Comparison of ENCODE assay signal across 21 cellular contexts in genomic region chr1:198387587-198387986, GRCh38.
DNase-seq lines count a peak whose midpoint lies in the region; ATAC-seq and TF ChIP-seq lines count a peak whose summit lies in the region.
"Had no signal": no experiment of that assay in that cellular context is flagged by ENCODE, and none has a peak within 500 bp of the region (broad histone marks: within the 10 kb centered on the region; RNA-seq: fewer than 3 reads in every experiment).

No MANE protein-coding gene starts in this region.

- POLR2A ChIA-PET in Caco-2 (lab: Charles Lee) = no interaction called here
- POLR2A ChIA-PET in WTC11 (lab: Charles Lee) = no interaction called here
- POLR2A ChIA-PET in CD8-positive, alpha-beta T cell (lab: Charles Lee) = no interaction called here

- H3K27me3 ChIP-seq in Caco-2 (replicated peaks; ENCODE audit: control insufficient read depth, insufficient read depth, low read length) (no peaks in the 10 kb centered on the region), ovary (no peaks in the 10 kb centered on the region)
- H3K27me3 ChIP-seq in CD8-positive, alpha-beta T cell (ENCODE audit: insufficient read depth, low read length) = no peaks in the 10 kb centered on the region
- H3K27me3 ChIP-seq: right atrium auricular region had no signal

- 42 to 63% (median 62%) methylated on average over 3 of the region's 3 CpGs for WGBS in ovary, 3 donors

- H3K9me3 ChIP-seq in Caco-2 (no peaks in the 10 kb centered on the region), ovary (no peaks in the 10 kb centered on the region)
- no peaks in the 10 kb centered on the region for H3K9me3 ChIP-seq in CD8-positive, alpha-beta T cell (ENCODE audit: low read length)
- H3K9me3 ChIP-seq: lower lobe of right lung, right atrium auricular region had no signal

- BruUV-seq in Caco-2 (replicated peaks; lab: Mats Ljungman, UMichigan) = no TSS peak

- no peak overlapping the region for H3K4me3 ChIP-seq in Caco-2 (ENCODE audit: low read depth, low read length)
- no peak overlapping the region for H3K4me3 ChIP-seq in CD8-positive, alpha-beta T cell (ENCODE audit: low read depth, low read length)
- no peak overlapping the region for H3K4me3 ChIP-seq in ovary
- H3K4me3 ChIP-seq: lower lobe of right lung, right atrium auricular region had no signal

- H3K27ac ChIP-seq in CD8-positive, alpha-beta T cell (ENCODE audit: low read depth, low read length) = no peak overlapping the region
- no peak overlapping the region for H3K27ac ChIP-seq in ovary
- H3K27ac ChIP-seq: epithelial cell of prostate, lower lobe of right lung, right atrium auricular region, RWPE1 had no signal

- peak; percentile 34; the same call in 1 of the 2 replicates for ATAC-seq in WTC11
- ATAC-seq in CD8-positive, alpha-beta T cell = no peak
- ATAC-seq: lower lobe of right lung had no signal

- intact Hi-C loops in Caco-2 (cut with micrococcal nuclease; ENCODE audit: unreplicated experiment) (no loop called here), ovary (cut with DNase I) (no loop called here)
- intact Hi-C loops in CD8-positive, alpha-beta T cell (cut with DNase I, micrococcal nuclease) = no loop called here

- H3K27me3 Mint-ChIP-seq in Caco-2 (ENCODE audit: insufficient read depth, unreplicated experiment) (no peaks in the 10 kb centered on the region), WTC11 (ENCODE audit: low read depth) (no peaks in the 10 kb centered on the region), osteocyte (ENCODE audit: unreplicated experiment) (no peaks in the 10 kb centered on the region)
- H3K27me3 Mint-ChIP-seq in CD8-positive, alpha-beta T cell (ENCODE audit: low read depth) = no peaks in the 10 kb centered on the region

- no peaks in the 10 kb centered on the region for H3K9me3 Mint-ChIP-seq in Caco-2 (ENCODE audit: unreplicated experiment)
- H3K9me3 Mint-ChIP-seq in WTC11 = no peaks in the 10 kb centered on the region
- no peaks in the 10 kb centered on the region for H3K9me3 Mint-ChIP-seq in osteocyte (ENCODE audit: unreplicated experiment)
- H3K9me3 Mint-ChIP-seq in CD8-positive, alpha-beta T cell = no peaks in the 10 kb centered on the region
- H3K9me3 Mint-ChIP-seq: activated CD4-positive, alpha-beta memory T cell treated with anti-CD3 and anti-CD28 coated beads for 36 hours; activated naive CD8-positive, alpha-beta T cell treated with anti-CD3 and anti-CD28 coated beads, Interleukin-2, amount 10 ng/mL, durations not matched to agents 7 days and 5 days; CD8-positive, alpha-beta memory T cell had no signal

- CTCF ChIA-PET in Caco-2 (lab: Charles Lee) = no interaction called here
- CTCF ChIA-PET in WTC11 (lab: Charles Lee) = no interaction called here
- CTCF ChIA-PET in CD8-positive, alpha-beta T cell (lab: Charles Lee) = no interaction called here

- no peak for TF ChIP-seq EP300 in ovary (IDR thresholded peaks at IDR 0.05)

- no peak for TF ChIP-seq POLR2A in ovary (IDR thresholded peaks at IDR 0.05)

- peaks cover 21% of the 10 kb centered on the region for H3K4me1 ChIP-seq in Caco-2
- H3K4me1 ChIP-seq in CD8-positive, alpha-beta T cell (ENCODE audit: insufficient read depth, low read length) = no peaks in the 10 kb centered on the region
- H3K4me1 ChIP-seq in ovary (ENCODE audit: insufficient read depth) = no peaks in the 10 kb centered on the region
- H3K4me1 ChIP-seq: lower lobe of right lung, right atrium auricular region had no signal

- no peak for TF ChIP-seq CTCF in Caco-2 (IDR thresholded peaks at IDR 0.05; ENCODE audit: insufficient read depth in 1 of 2, low read depth in 1 of 2, low read length in 1 of 2, severe bottlenecking in 1 of 2, unreplicated experiment in 1 of 2)
- TF ChIP-seq CTCF in WTC11 (IDR thresholded peaks at IDR 0.05) = no peak
- no peak for TF ChIP-seq CTCF in osteocyte (IDR thresholded peaks at IDR 0.05)
- no peak for TF ChIP-seq CTCF in CD8-positive, alpha-beta T cell (IDR thresholded peaks at IDR 0.05)
- no peak for TF ChIP-seq CTCF in ovary (IDR thresholded peaks at IDR 0.05)

- no peaks in the 10 kb centered on the region for H3K36me3 ChIP-seq in Caco-2 (ENCODE audit: control insufficient read depth, insufficient read depth, low read length)
- no peaks in the 10 kb centered on the region for H3K36me3 ChIP-seq in CD8-positive, alpha-beta T cell (ENCODE audit: insufficient read depth, low read length)
- no peaks in the 10 kb centered on the region for H3K36me3 ChIP-seq in ovary
- H3K36me3 ChIP-seq: lower lobe of right lung, right atrium auricular region had no signal

- peak overlapping the region; percentile 67 for H3K27ac Mint-ChIP-seq in Caco-2 (ENCODE audit: unreplicated experiment)
- H3K27ac Mint-ChIP-seq in WTC11 = no peak overlapping the region
- peak overlapping the region; percentile 58 for H3K27ac Mint-ChIP-seq in osteocyte (ENCODE audit: unreplicated experiment)
- H3K27ac Mint-ChIP-seq in CD8-positive, alpha-beta T cell = no peak overlapping the region
- H3K27ac Mint-ChIP-seq: activated CD4-positive, alpha-beta memory T cell treated with anti-CD3 and anti-CD28 coated beads for 36 hours; activated naive CD8-positive, alpha-beta T cell treated with anti-CD3 and anti-CD28 coated beads, Interleukin-2, amount 10 ng/mL, durations not matched to agents 7 days and 5 days; CD8-positive, alpha-beta memory T cell had no signal

- H3K36me3 Mint-ChIP-seq in Caco-2 (ENCODE audit: insufficient read depth, unreplicated experiment) (no peaks in the 10 kb centered on the region), WTC11 (no peaks in the 10 kb centered on the region), osteocyte (ENCODE audit: unreplicated experiment) (peaks cover 2% of the 10 kb centered on the region)
- no peaks in the 10 kb centered on the region for H3K36me3 Mint-ChIP-seq in CD8-positive, alpha-beta T cell
- H3K36me3 Mint-ChIP-seq: activated CD4-positive, alpha-beta memory T cell treated with anti-CD3 and anti-CD28 coated beads for 36 hours; activated naive CD8-positive, alpha-beta T cell treated with anti-CD3 and anti-CD28 coated beads, Interleukin-2, amount 10 ng/mL, durations not matched to agents 7 days and 5 days had no signal

- H3K4me3 Mint-ChIP-seq in Caco-2 (ENCODE audit: unreplicated experiment) = peak overlapping the region; percentile 59
- H3K4me3 Mint-ChIP-seq in WTC11 = no peak overlapping the region
- H3K4me3 Mint-ChIP-seq in osteocyte (ENCODE audit: unreplicated experiment) = no peak overlapping the region
- H3K4me3 Mint-ChIP-seq in CD8-positive, alpha-beta T cell = no peak overlapping the region
- H3K4me3 Mint-ChIP-seq: activated CD4-positive, alpha-beta memory T cell treated with anti-CD3 and anti-CD28 coated beads for 36 hours; activated naive CD8-positive, alpha-beta T cell treated with anti-CD3 and anti-CD28 coated beads, Interleukin-2, amount 10 ng/mL, durations not matched to agents 7 days and 5 days; CD8-positive, alpha-beta memory T cell had no signal

- DNase-seq in Caco-2 = peak; percentile 57 to 67
- DNase-seq in WTC11 (ENCODE audit: low spot score) = no peak
- peak; percentile 14 for DNase-seq in hepatic stellate cell (ENCODE audit: low spot score)
- no peak for DNase-seq in osteocyte (ENCODE audit: extremely low spot score, unreplicated experiment)
- no peak for DNase-seq in NCI-H187 (lab: John Stamatoyannopoulos, UW)
- no peak for DNase-seq in CD8-positive, alpha-beta T cell
- DNase-seq in activated CD4-positive, alpha-beta T cell treated with anti-CD3 and anti-CD28 coated beads, Interleukin-2, amount 50 U/mL, for 4 hours = no peak
- no peak for DNase-seq in ovary
- DNase-seq: activated CD4-positive, alpha-beta memory T cell treated with anti-CD3 and anti-CD28 coated beads for 36 hours; activated naive CD8-positive, alpha-beta T cell treated with anti-CD3 and anti-CD28 coated beads, Interleukin-2, amount 10 ng/mL, durations not matched to agents 7 days and 5 days; CD8-positive, alpha-beta memory T cell; foreskin melanocyte; kidney; lower lobe of right lung; MV-4-11; NCI-H1694; occipital lobe; stimulated activated CD4-positive, alpha-beta T cell treated with anti-CD3 and anti-CD28 coated beads, Interleukin-15, amount 100 ng/mL, for 24 hours had no signal

- H3K4me1 Mint-ChIP-seq in Caco-2 (ENCODE audit: low read depth, unreplicated experiment) (peaks cover 25% of the 10 kb centered on the region), WTC11 (peaks cover 3% of the 10 kb centered on the region; the same call in 1 of the 2 replicates), osteocyte (ENCODE audit: unreplicated experiment) (peaks cover 29% of the 10 kb centered on the region)
- no peaks in the 10 kb centered on the region for H3K4me1 Mint-ChIP-seq in CD8-positive, alpha-beta T cell (ENCODE audit: low read depth)
- H3K4me1 Mint-ChIP-seq: activated naive CD8-positive, alpha-beta T cell treated with anti-CD3 and anti-CD28 coated beads, Interleukin-2, amount 10 ng/mL, durations not matched to agents 7 days and 5 days had no signal

TF ChIP-seq in WTC11, 78 proteins besides CTCF, POLR2A, EP300 and RAD21 (continues in another document):
- TF ChIP-seq, protein P1, sequence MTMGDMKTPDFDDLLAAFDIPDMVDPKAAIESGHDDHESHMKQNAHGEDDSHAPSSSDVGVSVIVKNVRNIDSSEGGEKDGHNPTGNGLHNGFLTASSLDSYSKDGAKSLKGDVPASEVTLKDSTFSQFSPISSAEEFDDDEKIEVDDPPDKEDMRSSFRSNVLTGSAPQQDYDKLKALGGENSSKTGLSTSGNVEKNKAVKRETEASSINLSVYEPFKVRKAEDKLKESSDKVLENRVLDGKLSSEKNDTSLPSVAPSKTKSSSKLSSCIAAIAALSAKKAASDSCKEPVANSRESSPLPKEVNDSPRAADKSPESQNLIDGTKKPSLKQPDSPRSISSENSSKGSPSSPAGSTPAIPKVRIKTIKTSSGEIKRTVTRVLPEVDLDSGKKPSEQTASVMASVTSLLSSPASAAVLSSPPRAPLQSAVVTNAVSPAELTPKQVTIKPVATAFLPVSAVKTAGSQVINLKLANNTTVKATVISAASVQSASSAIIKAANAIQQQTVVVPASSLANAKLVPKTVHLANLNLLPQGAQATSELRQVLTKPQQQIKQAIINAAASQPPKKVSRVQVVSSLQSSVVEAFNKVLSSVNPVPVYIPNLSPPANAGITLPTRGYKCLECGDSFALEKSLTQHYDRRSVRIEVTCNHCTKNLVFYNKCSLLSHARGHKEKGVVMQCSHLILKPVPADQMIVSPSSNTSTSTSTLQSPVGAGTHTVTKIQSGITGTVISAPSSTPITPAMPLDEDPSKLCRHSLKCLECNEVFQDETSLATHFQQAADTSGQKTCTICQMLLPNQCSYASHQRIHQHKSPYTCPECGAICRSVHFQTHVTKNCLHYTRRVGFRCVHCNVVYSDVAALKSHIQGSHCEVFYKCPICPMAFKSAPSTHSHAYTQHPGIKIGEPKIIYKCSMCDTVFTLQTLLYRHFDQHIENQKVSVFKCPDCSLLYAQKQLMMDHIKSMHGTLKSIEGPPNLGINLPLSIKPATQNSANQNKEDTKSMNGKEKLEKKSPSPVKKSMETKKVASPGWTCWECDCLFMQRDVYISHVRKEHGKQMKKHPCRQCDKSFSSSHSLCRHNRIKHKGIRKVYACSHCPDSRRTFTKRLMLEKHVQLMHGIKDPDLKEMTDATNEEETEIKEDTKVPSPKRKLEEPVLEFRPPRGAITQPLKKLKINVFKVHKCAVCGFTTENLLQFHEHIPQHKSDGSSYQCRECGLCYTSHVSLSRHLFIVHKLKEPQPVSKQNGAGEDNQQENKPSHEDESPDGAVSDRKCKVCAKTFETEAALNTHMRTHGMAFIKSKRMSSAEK (CRISPR knock-in tag; IDR thresholded peaks at IDR 0.05; ENCODE audit: borderline replicate concordance) = no peak
- TF ChIP-seq ZNF219 (CRISPR knock-in tag; IDR thresholded peaks at IDR 0.05; ENCODE audit: borderline replicate concordance) = no peak

Comparison
In these comparisons a context has a peak if more than half of its experiments do, and no peak if none do; other contexts are left out.
1. DNase-seq: peak in Caco-2 (2 of 2) and hepatic stellate cell (single experiment); none in WTC11 (single experiment), osteocyte (single experiment), NCI-H187 (0 of 2), CD8-positive, alpha-beta T cell (0 of 7), activated CD4-positive, alpha-beta T cell treated with anti-CD3 and anti-CD28 coated beads, Interleukin-2, amount 50 U/mL, for 4 hours (0 of 2) and ovary (0 of 5).
2. H3K27ac Mint-ChIP-seq: peak in Caco-2 (single experiment) and osteocyte (single experiment); none in WTC11 (single experiment) and CD8-positive, alpha-beta T cell (single experiment).